In the genomic region with DNA sequence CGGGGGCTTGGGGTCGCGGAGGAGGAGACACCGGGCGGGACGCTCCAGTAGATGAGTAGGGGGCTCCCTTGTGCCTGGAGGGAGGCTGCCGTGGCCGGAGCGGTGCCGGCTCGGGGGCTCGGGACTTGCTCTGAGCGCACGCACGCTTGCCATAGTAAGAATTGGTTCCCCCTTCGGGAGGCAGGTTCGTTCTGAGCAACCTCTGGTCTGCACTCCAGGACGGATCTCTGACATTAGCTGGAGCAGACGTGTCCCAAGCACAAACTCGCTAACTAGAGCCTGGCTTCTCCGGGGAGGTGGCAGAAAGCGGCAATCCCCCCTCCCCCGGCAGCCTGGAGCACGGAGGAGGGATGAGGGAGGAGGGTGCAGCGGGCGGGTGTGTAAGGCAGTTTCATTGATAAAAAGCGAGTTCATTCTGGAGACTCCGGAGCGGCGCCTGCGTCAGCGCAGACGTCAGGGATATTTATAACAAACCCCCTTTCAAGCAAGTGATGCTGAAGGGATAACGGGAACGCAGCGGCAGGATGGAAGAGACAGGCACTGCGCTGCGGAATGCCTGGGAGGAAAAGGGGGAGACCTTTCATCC, we compare ENCODE assay signal across 8 cellular contexts. TPM values are rescaled to one million over a fixed set of nuclear protein-coding genes. Genes with fewer than 3 reads are reported as not detected.
DNase-seq lines count a peak whose midpoint lies in the region; ATAC-seq and TF ChIP-seq lines count a peak whose summit lies in the region.

No MANE protein-coding gene starts in this region.

- DNase-seq in Daoy (ENCODE audit: low read depth): peak; percentile 40
- DNase-seq in HUDEP-2 (lab: John Stamatoyannopoulos, UW; ENCODE audit: unreplicated experiment in 76 of 76): peak in 42 of 76 experiments; percentile 5 to 50 (median 30)
- DNase-seq in astrocyte of the spinal cord (ENCODE audit: low read depth, low spot score): peak; percentile 82
- no peak for DNase-seq in iPS DF 6.9 (ENCODE audit: low read depth, low spot score)
- DNase-seq in retina: peak; percentile 87
- no peak for DNase-seq in NCI-H1930 (lab: John Stamatoyannopoulos, UW)

- H3K4me3 ChIP-seq in astrocyte of the spinal cord (ENCODE audit: low read depth, low read length) (peak overlapping the region; percentile 68), iPS DF 6.9 (ENCODE audit: low read length) (peak overlapping the region; percentile 81; the same call in 1 of the 2 replicates)

- in situ Hi-C loops in astrocyte of the spinal cord (cut with HindIII; ENCODE audit: low sequenced_read_pairs): no loop called here

- H3K9me3 ChIP-seq in iPS DF 6.9 (ENCODE audit: control insufficient read depth, insufficient read depth, low read length): no peaks in the 10 kb centered on the region

- no CpG with 5 or more reads among the region's 38 CpGs for WGBS in iPS DF 6.9 (ENCODE audit: insufficient coverage, insufficient read length)

- H3K36me3 ChIP-seq in iPS DF 6.9 (ENCODE audit: control insufficient read depth, insufficient read depth, low read length): peaks cover 6% of the 10 kb centered on the region; the same call in 1 of the 2 replicates

- no peak for TF ChIP-seq CTCF in astrocyte of the spinal cord (IDR thresholded peaks at IDR 0.05; ENCODE audit: low read depth, low read length)

- no peaks in the 10 kb centered on the region; the same call in 1 of the 2 replicates for H3K27me3 ChIP-seq in iPS DF 6.9 (ENCODE audit: control insufficient read depth, insufficient read depth, low read length)

- H3K27ac ChIP-seq in iPS DF 6.9 (ENCODE audit: low read length): no peak overlapping the region

- H3K4me1 ChIP-seq in iPS DF 6.9 (ENCODE audit: control insufficient read depth, insufficient read depth, low read length): peaks cover 2% of the 10 kb centered on the region; the same call in 1 of the 2 replicates

- ATAC-seq in SK-N-SH treated with all-trans-retinoic acid at 6 μM for 48 hours (no peak; the same call in 2 of the 3 replicates), HG03039 (IDR thresholded peaks at IDR 0.05; ENCODE audit: unreplicated experiment) (no peak)

TF ChIP-seq in SK-N-SH treated with all-trans-retinoic acid at 6 μM for 48 hours, 23 proteins besides CTCF, POLR2A, EP300 and RAD21:
- no peak; the same call in 1 of the 2 replicates for TF ChIP-seq ZFP30 (CRISPR knock-in tag; IDR thresholded peaks at IDR 0.05)
- TF ChIP-seq ISL1 (CRISPR knock-in tag; IDR thresholded peaks at IDR 0.05): no peak
- TF ChIP-seq, protein P1, sequence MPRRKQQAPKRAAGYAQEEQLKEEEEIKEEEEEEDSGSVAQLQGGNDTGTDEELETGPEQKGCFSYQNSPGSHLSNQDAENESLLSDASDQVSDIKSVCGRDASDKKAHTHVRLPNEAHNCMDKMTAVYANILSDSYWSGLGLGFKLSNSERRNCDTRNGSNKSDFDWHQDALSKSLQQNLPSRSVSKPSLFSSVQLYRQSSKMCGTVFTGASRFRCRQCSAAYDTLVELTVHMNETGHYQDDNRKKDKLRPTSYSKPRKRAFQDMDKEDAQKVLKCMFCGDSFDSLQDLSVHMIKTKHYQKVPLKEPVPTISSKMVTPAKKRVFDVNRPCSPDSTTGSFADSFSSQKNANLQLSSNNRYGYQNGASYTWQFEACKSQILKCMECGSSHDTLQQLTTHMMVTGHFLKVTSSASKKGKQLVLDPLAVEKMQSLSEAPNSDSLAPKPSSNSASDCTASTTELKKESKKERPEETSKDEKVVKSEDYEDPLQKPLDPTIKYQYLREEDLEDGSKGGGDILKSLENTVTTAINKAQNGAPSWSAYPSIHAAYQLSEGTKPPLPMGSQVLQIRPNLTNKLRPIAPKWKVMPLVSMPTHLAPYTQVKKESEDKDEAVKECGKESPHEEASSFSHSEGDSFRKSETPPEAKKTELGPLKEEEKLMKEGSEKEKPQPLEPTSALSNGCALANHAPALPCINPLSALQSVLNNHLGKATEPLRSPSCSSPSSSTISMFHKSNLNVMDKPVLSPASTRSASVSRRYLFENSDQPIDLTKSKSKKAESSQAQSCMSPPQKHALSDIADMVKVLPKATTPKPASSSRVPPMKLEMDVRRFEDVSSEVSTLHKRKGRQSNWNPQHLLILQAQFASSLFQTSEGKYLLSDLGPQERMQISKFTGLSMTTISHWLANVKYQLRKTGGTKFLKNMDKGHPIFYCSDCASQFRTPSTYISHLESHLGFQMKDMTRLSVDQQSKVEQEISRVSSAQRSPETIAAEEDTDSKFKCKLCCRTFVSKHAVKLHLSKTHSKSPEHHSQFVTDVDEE (CRISPR knock-in tag; IDR thresholded peaks at IDR 0.05): no peak
- no peak for TF ChIP-seq SNAI2 (CRISPR knock-in tag; IDR thresholded peaks at IDR 0.05)
- TF ChIP-seq ZNF565 (CRISPR knock-in tag; conservative IDR thresholded peaks at IDR 0.05; ENCODE audit: low read depth): 0 out of 2 replicates have a peak, but pooled peaks have one; percentile 43
- no peak; the same call in 1 of the 2 replicates for TF ChIP-seq RARB (CRISPR knock-in tag; IDR thresholded peaks at IDR 0.05)
- TF ChIP-seq ARNTL (CRISPR knock-in tag; IDR thresholded peaks at IDR 0.05; ENCODE audit: borderline replicate concordance, low read depth): peak; percentile 48; the same call in 1 of the 2 replicates
- peak; percentile 62; the same call in 1 of the 2 replicates for TF ChIP-seq CSRNP3 (CRISPR knock-in tag; IDR thresholded peaks at IDR 0.05)
- TF ChIP-seq BACH2 (CRISPR knock-in tag; IDR thresholded peaks at IDR 0.05; ENCODE audit: borderline replicate concordance): no peak
- no peak for TF ChIP-seq ZFP3 (CRISPR knock-in tag; IDR thresholded peaks at IDR 0.05)
- TF ChIP-seq, protein P2, sequence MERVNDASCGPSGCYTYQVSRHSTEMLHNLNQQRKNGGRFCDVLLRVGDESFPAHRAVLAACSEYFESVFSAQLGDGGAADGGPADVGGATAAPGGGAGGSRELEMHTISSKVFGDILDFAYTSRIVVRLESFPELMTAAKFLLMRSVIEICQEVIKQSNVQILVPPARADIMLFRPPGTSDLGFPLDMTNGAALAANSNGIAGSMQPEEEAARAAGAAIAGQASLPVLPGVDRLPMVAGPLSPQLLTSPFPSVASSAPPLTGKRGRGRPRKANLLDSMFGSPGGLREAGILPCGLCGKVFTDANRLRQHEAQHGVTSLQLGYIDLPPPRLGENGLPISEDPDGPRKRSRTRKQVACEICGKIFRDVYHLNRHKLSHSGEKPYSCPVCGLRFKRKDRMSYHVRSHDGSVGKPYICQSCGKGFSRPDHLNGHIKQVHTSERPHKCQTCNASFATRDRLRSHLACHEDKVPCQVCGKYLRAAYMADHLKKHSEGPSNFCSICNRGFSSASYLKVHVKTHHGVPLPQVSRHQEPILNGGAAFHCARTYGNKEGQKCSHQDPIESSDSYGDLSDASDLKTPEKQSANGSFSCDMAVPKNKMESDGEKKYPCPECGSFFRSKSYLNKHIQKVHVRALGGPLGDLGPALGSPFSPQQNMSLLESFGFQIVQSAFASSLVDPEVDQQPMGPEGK (CRISPR knock-in tag; IDR thresholded peaks at IDR 0.05; ENCODE audit: borderline replicate concordance): peak; percentile 86
- TF ChIP-seq TCF4 (CRISPR knock-in tag; IDR thresholded peaks at IDR 0.05; ENCODE audit: borderline replicate concordance): no peak
- peak; percentile 61; the same call in 1 of the 2 replicates for TF ChIP-seq ZNF70 (CRISPR knock-in tag; IDR thresholded peaks at IDR 0.05)
- TF ChIP-seq, protein P3, sequence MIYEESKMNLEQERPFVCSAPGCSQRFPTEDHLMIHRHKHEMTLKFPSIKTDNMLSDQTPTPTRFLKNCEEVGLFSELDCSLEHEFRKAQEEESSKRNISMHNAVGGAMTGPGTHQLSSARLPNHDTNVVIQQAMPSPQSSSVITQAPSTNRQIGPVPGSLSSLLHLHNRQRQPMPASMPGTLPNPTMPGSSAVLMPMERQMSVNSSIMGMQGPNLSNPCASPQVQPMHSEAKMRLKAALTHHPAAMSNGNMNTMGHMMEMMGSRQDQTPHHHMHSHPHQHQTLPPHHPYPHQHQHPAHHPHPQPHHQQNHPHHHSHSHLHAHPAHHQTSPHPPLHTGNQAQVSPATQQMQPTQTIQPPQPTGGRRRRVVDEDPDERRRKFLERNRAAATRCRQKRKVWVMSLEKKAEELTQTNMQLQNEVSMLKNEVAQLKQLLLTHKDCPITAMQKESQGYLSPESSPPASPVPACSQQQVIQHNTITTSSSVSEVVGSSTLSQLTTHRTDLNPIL (CRISPR knock-in tag; IDR thresholded peaks at IDR 0.05; ENCODE audit: low read depth): peak; percentile 93
- TF ChIP-seq CSDC2 (CRISPR knock-in tag; IDR thresholded peaks at IDR 0.05): no peak
- TF ChIP-seq PPARA (CRISPR knock-in tag; IDR thresholded peaks at IDR 0.05; ENCODE audit: borderline replicate concordance): no peak
- TF ChIP-seq ZC3H10 (CRISPR knock-in tag; IDR thresholded peaks at IDR 0.05): peak; percentile 81
- peak; percentile 85 for TF ChIP-seq TOX (CRISPR knock-in tag; IDR thresholded peaks at IDR 0.05; ENCODE audit: borderline replicate concordance)
- TF ChIP-seq ESRRG (CRISPR knock-in tag; IDR thresholded peaks at IDR 0.05): peak; percentile 93
- TF ChIP-seq ZNF8 (CRISPR knock-in tag; IDR thresholded peaks at IDR 0.05): no peak

RNA-seq across cellular contexts. Expression of gene FOS, which starts 0.6 kb away (rescaled TPM):
- total RNA-seq in Daoy (2014; rRNA removed; shearing (Covaris generic)): 8.8 and 9.1 TPM in 2 replicates

Comparison
In these comparisons a context has a peak if more than half of its experiments do, and no peak if none do; other contexts are left out.
1. DNase-seq: peak in Daoy (single experiment), HUDEP-2 (42 of 76), astrocyte of the spinal cord (single experiment) and retina (single experiment); none in iPS DF 6.9 (single experiment) and NCI-H1930 (0 of 2).